8 cellular contexts compared by ENCODE assay signal in genomic region chr17:50149425-50150353, GRCh38. TPM values are rescaled to one million over a fixed set of nuclear protein-coding genes. Genes with fewer than 3 reads are reported as not detected.
DNase-seq lines count a peak whose midpoint lies in the region; ATAC-seq and TF ChIP-seq lines count a peak whose summit lies in the region.

No MANE protein-coding gene starts in this region.

- H3K9me3 ChIP-seq in adipocyte (ENCODE audit: control insufficient read depth, low read length), result no peaks in the 10 kb centered on the region
- no peaks in the 10 kb centered on the region for H3K9me3 ChIP-seq in right atrium auricular region

- peak overlapping the region; percentile 94 to 95 for H3K27ac ChIP-seq in right atrium auricular region

- no peak for DNase-seq in AG04449 (ENCODE audit: low read depth, low spot score)
- peak; percentile 38 for DNase-seq in H4 (ENCODE audit: low spot score)
- DNase-seq in RPMI7951 (ENCODE audit: low read depth), result peak; percentile 68
- DNase-seq in adipocyte (ENCODE audit: low read depth), result peak; percentile 72
- no peak for DNase-seq in right atrium auricular region (ENCODE audit: low spot score)
- DNase-seq in retina, result peak; percentile 72
- DNase-seq in amniotic stem cell (lab: John Stamatoyannopoulos, UW), result no peak

- peaks cover 5% of the 10 kb centered on the region for H3K36me3 ChIP-seq in adipocyte (ENCODE audit: control insufficient read depth, insufficient read depth, low read length, severe bottlenecking)
- peaks cover 4% of the 10 kb centered on the region for H3K36me3 ChIP-seq in right atrium auricular region

- ATAC-seq in HG03280 (IDR thresholded peaks at IDR 0.05; ENCODE audit: unreplicated experiment), result no peak

- no peak for TF ChIP-seq CTCF in AG04449 (IDR thresholded peaks at IDR 0.05; ENCODE audit: insufficient read depth, low read length, missing control alignments)
- peak in 1 of 2 donors; percentile 29 for TF ChIP-seq CTCF in right atrium auricular region (IDR thresholded peaks at IDR 0.05)

- CTCF ChIA-PET in AG04449 (lab: Yijun Ruan, JAX), result interaction anchor here (0.9 to 11.9 kb wide), 14 partner anchors 9 to 146 kb away, joined by 3 to 143 read pairs (median 4); partner anchors contain the start of gene SAMD14

- peaks cover 61% of the 10 kb centered on the region for H3K4me1 ChIP-seq in adipocyte (ENCODE audit: control insufficient read depth, insufficient read depth, low read length)
- H3K4me1 ChIP-seq in right atrium auricular region, result peaks cover 0 to 87% of the 10 kb centered on the region in 2 donors

- peak overlapping the region; percentile 94 for H3K9ac ChIP-seq in adipocyte (ENCODE audit: low read length)

- POLR2A ChIA-PET in AG04449 (lab: Yijun Ruan, JAX), result interaction anchor here (0.7 to 1.3 kb wide), 3 partner anchors 13 to 52 kb away, joined by 3 read pairs; no protein-coding TSS in a partner anchor

- H3K27me3 ChIP-seq in adipocyte (replicated peaks; ENCODE audit: control insufficient read depth, insufficient read depth, low read length) (no peaks in the 10 kb centered on the region), right atrium auricular region (no peaks in the 10 kb centered on the region)

- peak overlapping the region; percentile 77 for H3K4me3 ChIP-seq in AG04449 (ENCODE audit: low read depth, low read length)
- peak overlapping the region; percentile 87 for H3K4me3 ChIP-seq in adipocyte (ENCODE audit: low read length)
- H3K4me3 ChIP-seq in right atrium auricular region, result peak overlapping the region; percentile 78 to 87

RNA-seq across cellular contexts. Expression of gene PPP1R9B, which starts 0.8 kb away (rescaled TPM):
- 16.3 and 18.5 TPM in 2 replicates for total RNA-seq in H4 (2014; rRNA removed; shearing (Covaris generic))
- 9.5 and 12.8 TPM in 2 replicates for total RNA-seq in RPMI7951 (2014; rRNA removed; shearing (Covaris generic))
- total RNA-seq in right atrium auricular region, result 10 to 100 TPM; 16.9 to 24.2 TPM

RNA-seq across cellular contexts. Expression of gene SGCA, which starts 16.1 kb away (rescaled TPM):
- total RNA-seq in H4 (2014; rRNA removed; shearing (Covaris generic)), result 0.45 TPM in 1 of 2 replicates, not detected in the other
- total RNA-seq in RPMI7951 (2014; rRNA removed; shearing (Covaris generic)), result not detected in 2 replicates
- total RNA-seq in right atrium auricular region, result 100 to 1,000 TPM; 120 to 207 TPM

RNA-seq across cellular contexts. Expression of gene SAMD14, which starts 19.7 kb away (rescaled TPM):
- total RNA-seq in H4 (2014; rRNA removed; shearing (Covaris generic)), result 0.70 and 1.2 TPM in 2 replicates
- 0.10 and 0.24 TPM in 2 replicates for total RNA-seq in RPMI7951 (2014; rRNA removed; shearing (Covaris generic))
- 1 to 10 TPM in 1 of 2 donors, under 1 TPM in 1; 0.78 to 1.1 TPM for total RNA-seq in right atrium auricular region

RNA-seq across cellular contexts. Expression of gene COL1A1, which starts 51.7 kb away (rescaled TPM):
- 11.1 and 25.7 TPM in 2 replicates for total RNA-seq in H4 (2014; rRNA removed; shearing (Covaris generic))
- 239 and 259 TPM in 2 replicates for total RNA-seq in RPMI7951 (2014; rRNA removed; shearing (Covaris generic))
- total RNA-seq in right atrium auricular region, result 100 to 1,000 TPM in 1 of 2 donors, 10 to 100 TPM in 1; 19.8 to 180 TPM

RNA-seq across cellular contexts. Expression of gene PDK2, which starts 54.5 kb away (rescaled TPM):
- total RNA-seq in H4 (2014; rRNA removed; shearing (Covaris generic)), result 37.6 and 41.2 TPM in 2 replicates
- 13.9 and 19.2 TPM in 2 replicates for total RNA-seq in RPMI7951 (2014; rRNA removed; shearing (Covaris generic))
- 100 to 1,000 TPM; 186 to 214 TPM for total RNA-seq in right atrium auricular region

Comparison
In these comparisons a context has a peak if more than half of its experiments do, and no peak if none do; other contexts are left out.
1. DNase-seq: peak in H4 (single experiment), RPMI7951 (single experiment), adipocyte (single experiment) and retina (single experiment); none in AG04449 (single experiment), right atrium auricular region (single experiment) and amniotic stem cell (single experiment).
2. RNA of gene SGCA, which starts 16.1 kb away (total RNA-seq): 120 to 207 TPM in right atrium auricular region; 0.45 TPM in H4 and not detected in RPMI7951; every median in the first group is over 10 times any median in the second.
3. Peak in every context shown above with its lines, with median percentiles within 50 percentile points of each other: H3K4me3 ChIP-seq.